In the genomic region with DNA sequence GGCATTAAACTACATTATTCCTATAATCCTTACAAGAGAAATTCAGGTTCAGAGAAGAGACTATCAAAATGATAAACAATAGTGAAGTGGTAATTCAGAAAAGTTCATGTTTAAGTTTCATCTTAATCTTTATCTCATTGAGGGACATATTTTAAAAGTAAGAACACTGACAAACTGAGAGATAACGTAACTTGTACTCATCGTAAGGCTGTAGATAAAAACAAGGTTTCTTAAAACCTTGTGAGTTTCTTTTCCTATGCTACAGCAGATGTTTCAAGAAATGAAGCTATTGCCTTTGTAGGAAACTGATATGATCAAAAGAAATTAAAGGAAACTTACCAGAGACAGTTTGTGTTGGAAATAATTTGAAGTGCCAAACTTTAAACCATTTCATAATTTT, we compare ENCODE assay signal across 15 cellular contexts.
A peak's percentile ranks its signal among the peaks of the same experiment; 100 is the strongest.
DNase-seq lines count a peak whose midpoint lies in the region; ATAC-seq and TF ChIP-seq lines count a peak whose summit lies in the region.
"Had no signal": no experiment of that assay in that cellular context is flagged by ENCODE, and none has a peak within 500 bp of the region (broad histone marks: within the 10 kb centered on the region; RNA-seq: fewer than 3 reads in every experiment).

No MANE protein-coding gene starts in this region.

- no peaks in the 10 kb centered on the region for H3K4me1 ChIP-seq in ascending aorta

- H3K36me3 Mint-ChIP-seq in T-helper 1 cell treated with Interleukin-12 subunit alpha and Interleukin-12 subunit beta and Interleukin-4 antibody, amounts not matched to agents 30 μg/mL and 1 μg/mL, for 36 hours (ENCODE audit: low read depth): peaks cover 4% of the 10 kb centered on the region
- H3K36me3 Mint-ChIP-seq in activated naive CD4-positive, alpha-beta T cell treated with anti-CD3 and anti-CD28 coated beads for 36 hours (ENCODE audit: low read depth): no peaks in the 10 kb centered on the region
- H3K36me3 Mint-ChIP-seq in activated T-helper 2 cell treated with anti-CD3 and anti-CD28 coated beads, Interferon-gamma antibody, Interleukin-2, Interleukin-4, amounts not matched to agents 10 μg/mL and 5 μg/mL and 100 μg/mL, durations not matched to agents 14 hours and 24 hours and 36 hours (ENCODE audit: low read depth): peaks cover 7% of the 10 kb centered on the region
- H3K36me3 Mint-ChIP-seq in mesothelial cell of epicardium: peaks cover 3% of the 10 kb centered on the region
- no peaks in the 10 kb centered on the region for H3K36me3 Mint-ChIP-seq in effector memory CD8-positive, alpha-beta T cell (ENCODE audit: insufficient read depth)

- peaks cover 22% of the 10 kb centered on the region for H3K4me1 Mint-ChIP-seq in T-helper 1 cell treated with Interleukin-12 subunit alpha and Interleukin-12 subunit beta and Interleukin-4 antibody, amounts not matched to agents 30 μg/mL and 1 μg/mL, for 36 hours (ENCODE audit: low read depth)
- H3K4me1 Mint-ChIP-seq in activated naive CD4-positive, alpha-beta T cell treated with anti-CD3 and anti-CD28 coated beads for 36 hours (ENCODE audit: low read depth): peaks cover 33% of the 10 kb centered on the region
- H3K4me1 Mint-ChIP-seq in activated T-helper 2 cell treated with anti-CD3 and anti-CD28 coated beads, Interferon-gamma antibody, Interleukin-2, Interleukin-4, amounts not matched to agents 10 μg/mL and 5 μg/mL and 100 μg/mL, durations not matched to agents 14 hours and 24 hours and 36 hours (ENCODE audit: low read depth): peaks cover 46% of the 10 kb centered on the region
- peaks cover 46% of the 10 kb centered on the region for H3K4me1 Mint-ChIP-seq in mesothelial cell of epicardium
- H3K4me1 Mint-ChIP-seq in effector memory CD8-positive, alpha-beta T cell (ENCODE audit: low read depth in 2 of 2): peaks cover 0 to 8% of the 10 kb centered on the region in 2 donors

- DNase-seq in T-helper 1 cell (no peak), mesothelial cell of epicardium (ENCODE audit: low spot score in 2 of 2, unreplicated experiment in 2 of 2) (no peak), ascending aorta (ENCODE audit: low spot score in 2 of 2) (no peak)
- DNase-seq in activated naive CD4-positive, alpha-beta T cell treated with anti-CD3 and anti-CD28 coated beads for 36 hours: no peak
- DNase-seq in activated naive CD4-positive, alpha-beta T cell treated with Interleukin-2 at 50 U/mL for 16 hours: no peak
- no peak for DNase-seq in activated T-helper 2 cell treated with anti-CD3 and anti-CD28 coated beads, Interferon-gamma antibody, Interleukin-2, Interleukin-4, amounts not matched to agents 10 μg/mL and 5 μg/mL and 100 μg/mL, durations not matched to agents 14 hours and 24 hours and 36 hours (ENCODE audit: low spot score)
- DNase-seq in effector memory CD8-positive, alpha-beta T cell: no peak
- DNase-seq: GOT3; MG63; NCI-H1092 treated with DMSO at 0.1 percent for 48 hours; NCI-H1694 treated with DMSO at 0.1 percent for 48 hours; NK-92 treated with Interleukin-12 subunit alpha and Interleukin-12 subunit beta, amount 100 ng/mL, for 24 hours had no signal

- H3K36me3 ChIP-seq in ascending aorta: no peaks in the 10 kb centered on the region
- H3K36me3 ChIP-seq: MG63 had no signal

- ATAC-seq in effector memory CD8-positive, alpha-beta T cell (replicated peaks): no peak

- no peak for TF ChIP-seq CTCF in mesothelial cell of epicardium (IDR thresholded peaks at IDR 0.05; ENCODE audit: unreplicated experiment)
- no peak for TF ChIP-seq CTCF in ascending aorta (IDR thresholded peaks at IDR 0.05)

- no peaks in the 10 kb centered on the region for H3K9me3 Mint-ChIP-seq in T-helper 1 cell treated with Interleukin-12 subunit alpha and Interleukin-12 subunit beta and Interleukin-4 antibody, amounts not matched to agents 30 μg/mL and 1 μg/mL, for 36 hours
- no peaks in the 10 kb centered on the region for H3K9me3 Mint-ChIP-seq in activated naive CD4-positive, alpha-beta T cell treated with anti-CD3 and anti-CD28 coated beads for 36 hours
- no peaks in the 10 kb centered on the region for H3K9me3 Mint-ChIP-seq in activated T-helper 2 cell treated with anti-CD3 and anti-CD28 coated beads, Interferon-gamma antibody, Interleukin-2, Interleukin-4, amounts not matched to agents 10 μg/mL and 5 μg/mL and 100 μg/mL, durations not matched to agents 14 hours and 24 hours and 36 hours
- H3K9me3 Mint-ChIP-seq in mesothelial cell of epicardium: no peaks in the 10 kb centered on the region
- H3K9me3 Mint-ChIP-seq in effector memory CD8-positive, alpha-beta T cell: no peaks in the 10 kb centered on the region

- no peak overlapping the region for H3K4me3 ChIP-seq in ascending aorta
- H3K4me3 ChIP-seq: MG63 had no signal

- intact Hi-C loops in activated naive CD4-positive, alpha-beta T cell treated with anti-CD3 and anti-CD28 coated beads for 36 hours (cut with micrococcal nuclease): no loop called here
- intact Hi-C loops in activated T-helper 2 cell treated with anti-CD3 and anti-CD28 coated beads, Interferon-gamma antibody, Interleukin-2, Interleukin-4, amounts not matched to agents 10 μg/mL and 5 μg/mL and 100 μg/mL, durations not matched to agents 14 hours and 24 hours and 36 hours (cut with micrococcal nuclease): loop anchor here (5.0 kb wide), 1 partner anchor 65 kb away; a partner anchor contains a TSS
- intact Hi-C loops in ascending aorta (cut with DNase I): no loop called here

- H3K27ac ChIP-seq in ascending aorta: no peak overlapping the region
- H3K27ac ChIP-seq: 22Rv1, KMS-11 had no signal

- CTCF ChIA-PET in activated naive CD4-positive, alpha-beta T cell treated with anti-CD3 and anti-CD28 coated beads for 36 hours (lab: Charles Lee): interaction anchor here (0.6 to 1.7 kb wide), 6 partner anchors 49 to 468 kb away, joined by 3 to 6 read pairs (median 4); no protein-coding TSS in a partner anchor

- H3K27ac Mint-ChIP-seq in T-helper 1 cell treated with Interleukin-12 subunit alpha and Interleukin-12 subunit beta and Interleukin-4 antibody, amounts not matched to agents 30 μg/mL and 1 μg/mL, for 36 hours: peak overlapping the region; percentile 44
- peak overlapping the region; percentile 85 for H3K27ac Mint-ChIP-seq in activated naive CD4-positive, alpha-beta T cell treated with anti-CD3 and anti-CD28 coated beads for 36 hours
- H3K27ac Mint-ChIP-seq in activated T-helper 2 cell treated with anti-CD3 and anti-CD28 coated beads, Interferon-gamma antibody, Interleukin-2, Interleukin-4, amounts not matched to agents 10 μg/mL and 5 μg/mL and 100 μg/mL, durations not matched to agents 14 hours and 24 hours and 36 hours: peak overlapping the region; percentile 89
- H3K27ac Mint-ChIP-seq in mesothelial cell of epicardium: peak overlapping the region; percentile 37
- no peak overlapping the region for H3K27ac Mint-ChIP-seq in effector memory CD8-positive, alpha-beta T cell

- H3K27me3 ChIP-seq in ascending aorta: no peaks in the 10 kb centered on the region
- H3K27me3 ChIP-seq: MG63 had no signal

- no peaks in the 10 kb centered on the region for H3K27me3 Mint-ChIP-seq in T-helper 1 cell treated with Interleukin-12 subunit alpha and Interleukin-12 subunit beta and Interleukin-4 antibody, amounts not matched to agents 30 μg/mL and 1 μg/mL, for 36 hours (ENCODE audit: low read depth)
- H3K27me3 Mint-ChIP-seq in activated naive CD4-positive, alpha-beta T cell treated with anti-CD3 and anti-CD28 coated beads for 36 hours (ENCODE audit: low read depth): no peaks in the 10 kb centered on the region
- H3K27me3 Mint-ChIP-seq in activated T-helper 2 cell treated with anti-CD3 and anti-CD28 coated beads, Interferon-gamma antibody, Interleukin-2, Interleukin-4, amounts not matched to agents 10 μg/mL and 5 μg/mL and 100 μg/mL, durations not matched to agents 14 hours and 24 hours and 36 hours (ENCODE audit: low read depth): no peaks in the 10 kb centered on the region
- H3K27me3 Mint-ChIP-seq in mesothelial cell of epicardium (ENCODE audit: low read depth): no peaks in the 10 kb centered on the region
- H3K27me3 Mint-ChIP-seq in effector memory CD8-positive, alpha-beta T cell: no peaks in the 10 kb centered on the region

- H3K9me3 ChIP-seq in ascending aorta: no peaks in the 10 kb centered on the region
- H3K9me3 ChIP-seq: MG63 had no signal

- H3K4me3 Mint-ChIP-seq in T-helper 1 cell treated with Interleukin-12 subunit alpha and Interleukin-12 subunit beta and Interleukin-4 antibody, amounts not matched to agents 30 μg/mL and 1 μg/mL, for 36 hours: peak overlapping the region; percentile 36
- peak overlapping the region; percentile 54 for H3K4me3 Mint-ChIP-seq in activated naive CD4-positive, alpha-beta T cell treated with anti-CD3 and anti-CD28 coated beads for 36 hours
- peak overlapping the region; percentile 65 for H3K4me3 Mint-ChIP-seq in activated T-helper 2 cell treated with anti-CD3 and anti-CD28 coated beads, Interferon-gamma antibody, Interleukin-2, Interleukin-4, amounts not matched to agents 10 μg/mL and 5 μg/mL and 100 μg/mL, durations not matched to agents 14 hours and 24 hours and 36 hours (ENCODE audit: low read depth)
- no peak overlapping the region for H3K4me3 Mint-ChIP-seq in mesothelial cell of epicardium
- no peak overlapping the region for H3K4me3 Mint-ChIP-seq in effector memory CD8-positive, alpha-beta T cell

Comparison
In these comparisons a context has a peak if more than half of its experiments do, and no peak if none do; other contexts are left out.
1. H3K27ac Mint-ChIP-seq: peak in T-helper 1 cell treated with Interleukin-12 subunit alpha and Interleukin-12 subunit beta and Interleukin-4 antibody, amounts not matched to agents 30 μg/mL and 1 μg/mL, for 36 hours (single experiment), activated naive CD4-positive, alpha-beta T cell treated with anti-CD3 and anti-CD28 coated beads for 36 hours (single experiment), activated T-helper 2 cell treated with anti-CD3 and anti-CD28 coated beads, Interferon-gamma antibody, Interleukin-2, Interleukin-4, amounts not matched to agents 10 μg/mL and 5 μg/mL and 100 μg/mL, durations not matched to agents 14 hours and 24 hours and 36 hours (single experiment) and mesothelial cell of epicardium (single experiment); none in effector memory CD8-positive, alpha-beta T cell (0 of 2).
2. H3K4me3 Mint-ChIP-seq: peak in T-helper 1 cell treated with Interleukin-12 subunit alpha and Interleukin-12 subunit beta and Interleukin-4 antibody, amounts not matched to agents 30 μg/mL and 1 μg/mL, for 36 hours (single experiment), activated naive CD4-positive, alpha-beta T cell treated with anti-CD3 and anti-CD28 coated beads for 36 hours (single experiment) and activated T-helper 2 cell treated with anti-CD3 and anti-CD28 coated beads, Interferon-gamma antibody, Interleukin-2, Interleukin-4, amounts not matched to agents 10 μg/mL and 5 μg/mL and 100 μg/mL, durations not matched to agents 14 hours and 24 hours and 36 hours (single experiment); none in mesothelial cell of epicardium (single experiment) and effector memory CD8-positive, alpha-beta T cell (0 of 2).